In the genomic region with DNA sequence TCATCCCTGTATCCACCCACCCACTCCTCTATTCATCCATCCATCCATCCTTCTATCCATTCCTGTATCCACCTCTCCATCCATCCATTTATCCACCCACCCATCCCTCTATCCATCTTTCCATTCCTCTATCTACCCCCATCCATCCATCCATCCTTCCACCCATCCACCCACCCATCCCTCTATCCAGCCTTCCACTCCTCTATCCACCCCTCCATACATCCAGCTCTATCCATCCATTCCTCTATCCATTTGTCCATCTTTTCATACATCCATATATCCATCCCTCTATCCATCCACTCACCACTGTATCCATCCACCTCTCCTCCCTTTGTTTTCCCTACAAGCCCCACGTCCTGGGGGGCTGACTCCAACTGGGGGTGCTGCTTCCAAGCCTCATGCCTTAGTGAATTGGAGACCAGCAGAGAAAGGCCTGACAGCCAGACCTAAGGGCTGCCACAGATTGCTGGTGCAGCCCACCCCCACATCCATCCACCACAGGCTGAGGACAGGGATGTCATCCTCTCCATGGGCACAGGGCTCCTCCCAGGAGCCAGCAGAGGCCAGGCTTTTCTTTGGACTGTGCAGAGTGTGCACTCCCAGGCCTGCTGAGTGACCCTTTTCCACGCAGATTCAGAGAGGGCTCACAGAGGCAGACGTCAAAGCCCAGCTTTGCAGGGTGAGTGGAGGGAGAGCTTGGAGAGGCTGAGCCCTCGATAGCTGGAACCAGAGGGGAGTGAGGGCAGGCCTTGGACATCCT, we compare ENCODE assay signal across 20 cellular contexts. TPM values are rescaled to one million over a fixed set of nuclear protein-coding genes. Genes with fewer than 3 reads are reported as not detected.
A peak's percentile ranks its signal among the peaks of the same experiment; 100 is the strongest.
DNase-seq lines count a peak whose midpoint lies in the region; ATAC-seq and TF ChIP-seq lines count a peak whose summit lies in the region.
"Had no signal": no experiment of that assay in that cellular context is flagged by ENCODE, and none has a peak within 500 bp of the region (broad histone marks: within the 10 kb centered on the region; RNA-seq: fewer than 3 reads in every experiment).

No MANE protein-coding gene starts in this region.

- H3K9ac ChIP-seq in neural progenitor cell = no peak overlapping the region

- peaks cover 6% of the 10 kb centered on the region for H3K9me3 Mint-ChIP-seq in neural progenitor cell
- H3K9me3 Mint-ChIP-seq in activated naive CD4-positive, alpha-beta T cell treated with anti-CD3 and anti-CD28 coated beads for 36 hours = no peaks in the 10 kb centered on the region

- H3K27me3 Mint-ChIP-seq in neural progenitor cell (ENCODE audit: insufficient read depth, low read depth) = peaks cover 17% of the 10 kb centered on the region
- no peaks in the 10 kb centered on the region for H3K27me3 Mint-ChIP-seq in activated naive CD4-positive, alpha-beta T cell treated with anti-CD3 and anti-CD28 coated beads for 36 hours (ENCODE audit: low read depth)

- no peaks in the 10 kb centered on the region for H3K36me3 Mint-ChIP-seq in neural progenitor cell
- no peaks in the 10 kb centered on the region for H3K36me3 Mint-ChIP-seq in activated naive CD4-positive, alpha-beta T cell treated with anti-CD3 and anti-CD28 coated beads for 36 hours (ENCODE audit: low read depth)

- POLR2A ChIA-PET in RWPE1 (lab: Yijun Ruan, JAX; ENCODE audit: low non-redundant PET) = interaction anchor here (0.6 kb wide), 1 partner anchor 35 kb away, joined by 3 read pairs; no protein-coding TSS in a partner anchor

- peak overlapping the region; percentile 50 for H3K4me3 Mint-ChIP-seq in neural progenitor cell
- H3K4me3 Mint-ChIP-seq in activated naive CD4-positive, alpha-beta T cell treated with anti-CD3 and anti-CD28 coated beads for 36 hours = no peak overlapping the region
- H3K4me3 Mint-ChIP-seq: GM23338 had no signal

- CTCF ChIA-PET in RWPE1 (lab: Yijun Ruan, JAX) = no interaction called here
- CTCF ChIA-PET in activated naive CD4-positive, alpha-beta T cell treated with anti-CD3 and anti-CD28 coated beads for 36 hours (lab: Charles Lee) = no interaction called here

- peaks cover 15% of the 10 kb centered on the region for H4K20me1 ChIP-seq in neural progenitor cell (ENCODE audit: low read depth)

- ATAC-seq in heart right ventricle = no peak
- ATAC-seq: GM23338, K562 had no signal

- no peak overlapping the region for H3K27ac Mint-ChIP-seq in neural progenitor cell
- H3K27ac Mint-ChIP-seq in activated naive CD4-positive, alpha-beta T cell treated with anti-CD3 and anti-CD28 coated beads for 36 hours = no peak overlapping the region
- H3K27ac Mint-ChIP-seq: GM23338 had no signal

- TF ChIP-seq CTCF in heart right ventricle (IDR thresholded peaks at IDR 0.05) = no peak
- no peak for TF ChIP-seq CTCF in RWPE1 (conservative IDR thresholded peaks at IDR 0.05; ENCODE audit: low read depth)
- no peak for TF ChIP-seq CTCF in neural progenitor cell (IDR thresholded peaks at IDR 0.05)

- peak; percentile 67 for DNase-seq in cardiac septum (ENCODE audit: low spot score)
- no peak for DNase-seq in heart right ventricle
- no peak for DNase-seq in RWPE1 (ENCODE audit: low spot score)
- DNase-seq in neural progenitor cell (ENCODE audit: low spot score) = no peak
- DNase-seq in ureter (ENCODE audit: low spot score) = peak; percentile 29
- DNase-seq in T-helper 9 cell = no peak
- no peak for DNase-seq in activated naive CD4-positive, alpha-beta T cell treated with anti-CD3 and anti-CD28 coated beads for 36 hours
- no peak for DNase-seq in DMS153 (lab: John Stamatoyannopoulos, UW)
- DNase-seq: DMS53, MV-4-11, NCI-H1417, NCI-H1930, NCI-H446, NCI-H69, RPMI8226 had no signal

- H2AFZ ChIP-seq in neural progenitor cell (replicated peaks) = no peak overlapping the region
- H2AFZ ChIP-seq: GM23338 had no signal

- H3K9me3 ChIP-seq in heart right ventricle = no peaks in the 10 kb centered on the region
- no peaks in the 10 kb centered on the region for H3K9me3 ChIP-seq in neural progenitor cell (ENCODE audit: low read depth)
- H3K9me3 ChIP-seq: SJCRH30 had no signal

- H3K4me3 ChIP-seq in heart right ventricle (no peak overlapping the region), neural progenitor cell (no peak overlapping the region)
- H3K4me3 ChIP-seq: GM23338, K562, SJCRH30 had no signal

- H3K4me1 ChIP-seq in heart right ventricle = peaks cover 6 to 26% (median 22%) of the 10 kb centered on the region in 9 donors
- H3K4me1 ChIP-seq in neural progenitor cell = peaks cover 10% of the 10 kb centered on the region

- H3K27me3 ChIP-seq in heart right ventricle (peaks cover 0 to 22% (median 8%) of the 10 kb centered on the region in 7 donors), neural progenitor cell (peaks cover 28% of the 10 kb centered on the region)
- H3K27me3 ChIP-seq: SJCRH30 had no signal

- no peak overlapping the region for H3K4me2 ChIP-seq in neural progenitor cell
- H3K4me2 ChIP-seq: GM23338 had no signal

- H3K36me3 ChIP-seq in heart right ventricle (no peaks in the 10 kb centered on the region), neural progenitor cell (no peaks in the 10 kb centered on the region)
- H3K36me3 ChIP-seq: SJCRH30 had no signal

- intact Hi-C loops in cardiac septum (cut with DNase I) = no loop called here
- intact Hi-C loops in heart right ventricle (cut with DNase I) = no loop called here
- intact Hi-C loops in activated naive CD4-positive, alpha-beta T cell treated with anti-CD3 and anti-CD28 coated beads for 36 hours (cut with micrococcal nuclease) = no loop called here

- peaks cover 9% of the 10 kb centered on the region for H3K4me1 Mint-ChIP-seq in neural progenitor cell
- peaks cover 4% of the 10 kb centered on the region for H3K4me1 Mint-ChIP-seq in activated naive CD4-positive, alpha-beta T cell treated with anti-CD3 and anti-CD28 coated beads for 36 hours (ENCODE audit: low read depth)
- H3K4me1 Mint-ChIP-seq: GM23338 had no signal

- H3K79me2 ChIP-seq in neural progenitor cell (ENCODE audit: low read depth) = no peaks in the 10 kb centered on the region

- peaks cover 18% of the 10 kb centered on the region for H3F3A ChIP-seq in neural progenitor cell (ENCODE audit: low read depth)

- no peak overlapping the region for H3K27ac ChIP-seq in heart right ventricle
- H3K27ac ChIP-seq in RWPE1 = 0 out of 2 replicates have a peak overlapping the region, but pooled peaks have one; percentile 2
- H3K27ac ChIP-seq in neural progenitor cell = no peak overlapping the region
- H3K27ac ChIP-seq: C4-2B, SJCRH30 had no signal

- 71 to 72% methylated on average over 4 of the region's 4 CpGs for WGBS in heart right ventricle, 2 donors

RNA-seq across cellular contexts. Expression of a gene that starts 18.9 kb away (rescaled TPM):
- total RNA-seq in cardiac septum (0.73 TPM), heart right ventricle (1 to 10 TPM in 2 of 10 donors, under 1 TPM in 8; 0.19 to 4.1 (median 0.82) TPM), neural progenitor cell (ENCODE audit: low replicate concordance) (0.22 and 0.51 TPM in 2 replicates), ureter (1.5 TPM)
- polyA plus RNA-seq in heart right ventricle = under 1 TPM; 0.35 to 0.88 TPM
- 10 to 100 TPM; 11.3 to 15.3 TPM for total RNA-seq in activated naive CD4-positive, alpha-beta T cell treated with anti-CD3 and anti-CD28 coated beads for 36 hours
- total RNA-seq: A172 had no signal
- polyA plus RNA-seq: GM23338 had no signal

Comparison
In these comparisons a context has a peak if more than half of its experiments do, and no peak if none do; other contexts are left out.
1. DNase-seq: peak in cardiac septum (single experiment) and ureter (single experiment); none in heart right ventricle (0 of 2), RWPE1 (single experiment), neural progenitor cell (single experiment), T-helper 9 cell (single experiment), activated naive CD4-positive, alpha-beta T cell treated with anti-CD3 and anti-CD28 coated beads for 36 hours (single experiment) and DMS153 (single experiment).